Comparison of ENCODE assay signal across 9 cellular contexts in the genomic region with DNA sequence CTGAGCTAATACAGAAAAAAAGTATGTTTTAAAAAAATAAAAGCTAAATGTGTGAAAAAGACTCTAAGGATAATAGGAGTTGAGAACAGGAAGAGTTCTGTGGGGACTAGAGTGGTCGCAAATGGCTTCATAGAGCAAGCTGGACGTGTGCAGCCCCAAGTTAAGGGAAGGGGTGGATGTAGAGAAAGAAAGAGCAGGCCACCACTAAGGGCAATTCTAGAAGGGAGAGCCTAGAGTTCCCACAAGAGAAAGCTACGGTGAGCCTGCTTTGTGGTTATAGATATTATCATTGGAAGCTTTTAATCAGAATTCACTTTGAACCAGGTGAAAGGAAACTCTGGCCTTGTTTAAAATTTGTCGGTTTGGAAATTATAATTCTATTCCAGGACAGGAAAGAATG.
A peak's percentile ranks its signal among the peaks of the same experiment; 100 is the strongest.
DNase-seq lines count a peak whose midpoint lies in the region; ATAC-seq, FAIRE-seq and TF ChIP-seq lines count a peak whose summit lies in the region.
"Had no signal": no experiment of that assay in that cellular context is flagged by ENCODE, and none has a peak within 500 bp of the region (broad histone marks: within the 10 kb centered on the region; RNA-seq: fewer than 3 reads in every experiment).

No MANE protein-coding gene starts in this region.

- H3F3A ChIP-seq in neural progenitor cell (ENCODE audit: low read depth), result peaks cover 23% of the 10 kb centered on the region

- no peak for ATAC-seq in CD8-positive, alpha-beta T cell
- ATAC-seq in HG02798 (IDR thresholded peaks at IDR 0.05; ENCODE audit: poor library complexity, unreplicated experiment), result no peak
- no peak for ATAC-seq in HG02763 (IDR thresholded peaks at IDR 0.05; ENCODE audit: unreplicated experiment)

- no peaks in the 10 kb centered on the region for H3K9me3 ChIP-seq in CD8-positive, alpha-beta T cell (ENCODE audit: low read length)
- H3K9me3 ChIP-seq in astrocyte (ENCODE audit: insufficient read depth, low read depth, low read length) (no peaks in the 10 kb centered on the region), neural progenitor cell (ENCODE audit: low read depth) (no peaks in the 10 kb centered on the region)
- H3K9me3 ChIP-seq: thyroid gland had no signal

- H3K27ac ChIP-seq in CD8-positive, alpha-beta T cell (ENCODE audit: low read depth, low read length), result peak overlapping the region; percentile 66
- H3K27ac ChIP-seq in KMS-11, result peak overlapping the region; percentile 48
- H3K27ac ChIP-seq in astrocyte (ENCODE audit: low read depth, low read length), result peak overlapping the region; percentile 82
- no peak overlapping the region for H3K27ac ChIP-seq in neural progenitor cell

- TF ChIP-seq CTCF in CD8-positive, alpha-beta T cell (IDR thresholded peaks at IDR 0.05), result no peak
- no peak for TF ChIP-seq CTCF in KMS-11 (conservative IDR thresholded peaks at IDR 0.05; ENCODE audit: low read depth, low read length)
- no peak for TF ChIP-seq CTCF in astrocyte (IDR thresholded peaks at IDR 0.05; ENCODE audit: insufficient read depth, low read depth, low read length)
- no peak for TF ChIP-seq CTCF in neural progenitor cell (IDR thresholded peaks at IDR 0.05)

- peaks cover 69% of the 10 kb centered on the region for H3K4me1 ChIP-seq in CD8-positive, alpha-beta T cell (ENCODE audit: insufficient read depth, low read length)
- H3K4me1 ChIP-seq in KMS-11 (ENCODE audit: low read depth, poor library complexity, severe bottlenecking) (peaks cover 69% of the 10 kb centered on the region), astrocyte (ENCODE audit: insufficient read depth, low read length) (peaks cover 71% of the 10 kb centered on the region), neural progenitor cell (peaks cover 23% of the 10 kb centered on the region)

- H4K20me1 ChIP-seq in KMS-11 (ENCODE audit: insufficient read depth) (no peaks in the 10 kb centered on the region), astrocyte (ENCODE audit: insufficient read depth, low read length) (no peaks in the 10 kb centered on the region), neural progenitor cell (ENCODE audit: low read depth) (peaks cover 3% of the 10 kb centered on the region)

- CTCF ChIA-PET in CD8-positive, alpha-beta T cell (lab: Charles Lee), result interaction anchor here (0.5 to 1.9 kb wide), 11 partner anchors 9 to 584 kb away, joined by 3 to 7 read pairs (median 4); no protein-coding TSS in a partner anchor

- intact Hi-C loops in CD8-positive, alpha-beta T cell (cut with DNase I, micrococcal nuclease), result loop anchor here (2.0 kb wide), 2 partner anchors 19 to 41 kb away; no protein-coding TSS in a partner anchor

- H3K36me3 ChIP-seq in CD8-positive, alpha-beta T cell (ENCODE audit: insufficient read depth, low read length), result no peaks in the 10 kb centered on the region
- H3K36me3 ChIP-seq in KMS-11 (ENCODE audit: insufficient read depth), result no peaks in the 10 kb centered on the region
- no peaks in the 10 kb centered on the region for H3K36me3 ChIP-seq in astrocyte (ENCODE audit: insufficient read depth, low read length)
- H3K36me3 ChIP-seq in neural progenitor cell, result no peaks in the 10 kb centered on the region
- H3K36me3 ChIP-seq: thyroid gland had no signal

- POLR2A ChIA-PET in CD8-positive, alpha-beta T cell (lab: Charles Lee), result interaction anchor here (0.6 to 3.1 kb wide), 15 partner anchors 10 to 127 kb away, joined by 3 to 32 read pairs (median 5); no protein-coding TSS in a partner anchor

- H2AFZ ChIP-seq in KMS-11 (ENCODE audit: low read depth) (0 out of 2 replicates have a peak overlapping the region, but pooled peaks have one; percentile 6), astrocyte (ENCODE audit: low read depth, low read length) (no peak overlapping the region), neural progenitor cell (replicated peaks) (no peak overlapping the region)

- peaks cover 89% of the 10 kb centered on the region for H3K4me1 Mint-ChIP-seq in CD8-positive, alpha-beta T cell (ENCODE audit: low read depth)
- peaks cover 78% of the 10 kb centered on the region for H3K4me1 Mint-ChIP-seq in astrocyte (ENCODE audit: low read depth, unreplicated experiment)
- H3K4me1 Mint-ChIP-seq in neural progenitor cell, result peaks cover 50% of the 10 kb centered on the region

- peak overlapping the region; percentile 63 for H3K4me2 ChIP-seq in KMS-11
- H3K4me2 ChIP-seq in astrocyte (ENCODE audit: low read length), result peak overlapping the region; percentile 79
- H3K4me2 ChIP-seq in neural progenitor cell, result no peak overlapping the region

- DNase-seq in CD8-positive, alpha-beta T cell, result no peak
- DNase-seq in astrocyte (ENCODE audit: low read depth) (no peak), neural progenitor cell (ENCODE audit: low spot score) (no peak), NCI-H2107 (lab: John Stamatoyannopoulos, UW) (no peak)
- no peak for DNase-seq in stimulated activated CD4-positive, alpha-beta T cell treated with anti-CD3 and anti-CD28 coated beads, Interleukin-2, amount 100 ng/mL, for 24 hours
- DNase-seq: thyroid gland had no signal

- H3K4me3 Mint-ChIP-seq in CD8-positive, alpha-beta T cell, result peak overlapping the region; percentile 87
- no peak overlapping the region for H3K4me3 Mint-ChIP-seq in astrocyte (ENCODE audit: unreplicated experiment)
- H3K4me3 Mint-ChIP-seq in neural progenitor cell, result no peak overlapping the region

- no peaks in the 10 kb centered on the region for H3K36me3 Mint-ChIP-seq in CD8-positive, alpha-beta T cell
- no peaks in the 10 kb centered on the region for H3K36me3 Mint-ChIP-seq in astrocyte (ENCODE audit: low read depth, unreplicated experiment)
- no peaks in the 10 kb centered on the region for H3K36me3 Mint-ChIP-seq in neural progenitor cell

- H3K9me3 Mint-ChIP-seq in CD8-positive, alpha-beta T cell, result no peaks in the 10 kb centered on the region
- no peaks in the 10 kb centered on the region for H3K9me3 Mint-ChIP-seq in astrocyte (ENCODE audit: unreplicated experiment)
- no peaks in the 10 kb centered on the region for H3K9me3 Mint-ChIP-seq in neural progenitor cell

- FAIRE-seq in astrocyte (lab: Jason Lieb, UNC), result no peak

- H3K9ac ChIP-seq in KMS-11 (peak overlapping the region; percentile 26; the same call in 1 of the 2 replicates), astrocyte (ENCODE audit: low read length) (peak overlapping the region; percentile 79), neural progenitor cell (no peak overlapping the region)

- no peaks in the 10 kb centered on the region for H3K27me3 ChIP-seq in CD8-positive, alpha-beta T cell (ENCODE audit: insufficient read depth, low read length)
- H3K27me3 ChIP-seq in KMS-11 (ENCODE audit: insufficient read depth, low read depth), result no peaks in the 10 kb centered on the region
- H3K27me3 ChIP-seq in astrocyte (ENCODE audit: insufficient read depth, low read length), result no peaks in the 10 kb centered on the region
- no peaks in the 10 kb centered on the region for H3K27me3 ChIP-seq in neural progenitor cell
- H3K27me3 ChIP-seq: thyroid gland had no signal

- H3K4me3 ChIP-seq in CD8-positive, alpha-beta T cell (ENCODE audit: low read depth, low read length), result peak overlapping the region; percentile 55
- no peak overlapping the region for H3K4me3 ChIP-seq in KMS-11 (IDR thresholded peaks at IDR 0.05; ENCODE audit: insufficient read depth, low read depth, low read length)
- H3K4me3 ChIP-seq in astrocyte (ENCODE audit: insufficient read depth, low read depth, low read length), result no peak overlapping the region
- H3K4me3 ChIP-seq in neural progenitor cell, result no peak overlapping the region
- H3K4me3 ChIP-seq: thyroid gland had no signal

- H3K27ac Mint-ChIP-seq in CD8-positive, alpha-beta T cell, result peak overlapping the region; percentile 97
- H3K27ac Mint-ChIP-seq in astrocyte (ENCODE audit: unreplicated experiment) (peak overlapping the region; percentile 50), neural progenitor cell (peak overlapping the region; percentile 38)

- no peaks in the 10 kb centered on the region for H3K27me3 Mint-ChIP-seq in CD8-positive, alpha-beta T cell (ENCODE audit: low read depth)
- H3K27me3 Mint-ChIP-seq in astrocyte (ENCODE audit: low read depth, unreplicated experiment), result no peaks in the 10 kb centered on the region
- H3K27me3 Mint-ChIP-seq in neural progenitor cell (ENCODE audit: insufficient read depth, low read depth), result no peaks in the 10 kb centered on the region

- peaks cover 11% of the 10 kb centered on the region; the same call in 1 of the 2 replicates for H3K79me2 ChIP-seq in KMS-11 (ENCODE audit: insufficient read depth, low read depth)
- peaks cover 33% of the 10 kb centered on the region for H3K79me2 ChIP-seq in astrocyte (ENCODE audit: insufficient read depth, low read length)
- no peaks in the 10 kb centered on the region for H3K79me2 ChIP-seq in neural progenitor cell (ENCODE audit: low read depth)

Comparison
In these comparisons a context has a peak if more than half of its experiments do, and no peak if none do; other contexts are left out.
1. H3K27ac Mint-ChIP-seq: peak in every context shown above with its lines; median percentile 97 in CD8-positive, alpha-beta T cell; 50 in astrocyte; 38 in neural progenitor cell.